Comparison of ENCODE assay signal across 27 cellular contexts in the genomic region with DNA sequence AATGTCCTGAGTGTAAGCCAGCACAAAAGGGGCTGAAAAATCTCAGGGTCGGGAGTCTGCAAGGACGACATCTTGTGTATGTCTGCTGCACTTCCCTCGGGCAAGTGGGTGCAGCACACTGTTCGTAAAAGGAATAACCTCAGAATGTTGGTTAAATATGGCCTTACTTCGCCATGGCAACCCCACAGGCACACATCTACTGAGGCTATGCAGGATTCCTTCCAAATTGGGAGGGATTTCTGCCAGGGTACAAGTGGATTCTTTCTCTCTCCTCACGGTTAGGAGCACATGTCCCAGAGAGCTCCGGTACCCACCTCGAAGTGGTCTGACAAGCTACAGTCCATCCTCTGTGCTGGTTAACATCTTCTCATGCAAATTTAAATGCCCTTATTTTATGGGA.
"Had no signal": no experiment of that assay in that cellular context is flagged by ENCODE, and none has a peak within 500 bp of the region (broad histone marks: within the 10 kb centered on the region; RNA-seq: fewer than 3 reads in every experiment).

No MANE protein-coding gene starts in this region.

- H3K9me3 ChIP-seq: gastroesophageal sphincter, heart left ventricle, left lung, mucosa of descending colon, neutrophil, prostate gland, sigmoid colon, thoracic aorta, tibial nerve, upper lobe of right lung, uterus had no signal

- H3K4me3 ChIP-seq: coronary artery, gastroesophageal sphincter, heart left ventricle, hepatocyte, left lung, mucosa of descending colon, prostate gland, sigmoid colon, stomach, thoracic aorta, tibial nerve, upper lobe of right lung, uterus had no signal

- H3K4me1 ChIP-seq: gastroesophageal sphincter, left lung, prostate gland, stomach, tibial nerve, upper lobe of right lung, uterus had no signal

- DNase-seq: dermis blood vessel endothelial cell; foreskin fibroblast; heart left ventricle; left cardiac atrium; left lung; mesenchymal stem cell; mucosa of descending colon; naive B cell; right cardiac atrium; sigmoid colon; stimulated activated CD4-positive, alpha-beta T cell treated with anti-CD3 and anti-CD28 coated beads, Interleukin-2, amount 100 ng/mL, for 24 hours; stimulated activated CD4-positive, alpha-beta T cell treated with anti-CD3 and anti-CD28 coated beads, Interleukin-4, amount 100 ng/mL, for 24 hours; stimulated activated naive CD4-positive, alpha-beta T cell treated with Interleukin-2 at 50 U/mL for 16 hours; stomach; upper lobe of right lung; uterus had no signal

- ATAC-seq: esophagus mucosa; gastroesophageal sphincter; heart left ventricle; left cardiac atrium; left lung; mucosa of descending colon; natural killer cell treated with Interleukin-12 subunit alpha and Interleukin-12 subunit beta and Interleukin-15 and Interleukin-18, amount 100 ng/mL, for 72 hours; right cardiac atrium; stimulated activated effector memory CD8-positive, alpha-beta T cell treated with anti-CD3 and anti-CD28 coated beads, Interleukin-12 subunit alpha, Interleukin-12 subunit beta, amount 100 ng/mL, for 72 hours; upper lobe of right lung had no signal

- H3K27ac ChIP-seq: coronary artery, epithelial cell of prostate, gastroesophageal sphincter, heart left ventricle, hepatocyte, left lung, neutrophil, prostate gland, sigmoid colon, stomach, thoracic aorta, tibial nerve, upper lobe of right lung, uterus had no signal

- H3K36me3 ChIP-seq: gastroesophageal sphincter, heart left ventricle, left lung, neutrophil, prostate gland, sigmoid colon, stomach, thoracic aorta, tibial nerve, upper lobe of right lung, uterus had no signal

- H3K27me3 ChIP-seq: heart left ventricle, hepatocyte, neutrophil, tibial nerve, uterus had no signal
